8 cellular contexts compared by ENCODE assay signal in the genomic region with DNA sequence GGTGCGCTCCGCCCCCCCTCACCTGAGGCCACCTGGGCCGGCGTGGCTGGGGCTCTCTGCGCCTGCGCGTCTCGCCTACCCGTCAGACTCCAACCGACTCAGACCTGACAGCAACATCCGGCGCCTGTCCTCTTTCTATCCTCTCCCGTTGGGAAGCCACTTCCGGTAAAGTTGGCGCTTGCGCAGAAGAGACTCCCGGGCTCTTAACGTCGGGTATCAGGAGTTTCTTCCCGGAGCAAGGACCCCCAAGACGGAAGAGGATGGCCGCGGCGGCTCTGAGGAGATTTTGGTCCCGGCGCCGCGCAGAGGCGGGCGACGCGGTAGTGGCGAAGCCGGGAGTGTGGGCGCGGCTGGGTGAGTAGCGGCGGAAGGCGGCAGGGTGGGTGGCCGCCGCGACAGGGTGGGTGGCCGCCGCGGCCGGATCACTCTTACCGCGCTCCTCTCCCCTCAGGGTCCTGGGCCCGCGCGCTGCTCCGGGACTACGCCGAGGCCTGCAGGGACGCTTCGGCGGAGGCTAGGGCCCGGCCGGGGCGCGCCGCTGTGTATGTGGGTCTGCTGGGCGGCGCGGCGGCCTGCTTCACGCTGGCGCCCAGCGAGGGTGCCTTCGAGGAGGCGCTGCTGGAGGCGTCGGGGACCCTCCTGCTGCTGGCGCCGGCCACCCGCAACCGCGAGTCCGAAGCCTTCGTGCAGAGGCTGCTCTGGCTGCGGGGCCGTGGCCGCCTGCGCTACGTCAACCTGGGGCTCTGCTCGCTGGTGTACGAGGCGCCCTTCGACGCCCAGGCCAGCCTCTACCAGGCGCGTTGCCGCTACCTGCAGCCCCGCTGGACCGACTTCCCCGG. TPM values are rescaled to one million over a fixed set of nuclear protein-coding genes. Genes with fewer than 3 reads are reported as not detected.
DNase-seq lines count a peak whose midpoint lies in the region; ATAC-seq and TF ChIP-seq lines count a peak whose summit lies in the region.

A gene (plus strand): TSS at position 249 of the 839 bp plus-strand sequence. CDS start 12 bp downstream, at position 261.
A gene (minus strand): TSS at position 77 of the 839 bp plus-strand sequence. CDS start 229 bp downstream, outside the sequence.

- no peaks in the 10 kb centered on the region for H3K9me3 ChIP-seq in Peyer's patch
- H3K9me3 ChIP-seq in esophagus squamous epithelium, result no peaks in the 10 kb centered on the region

- H4K20me1 ChIP-seq in KMS-11 (ENCODE audit: insufficient read depth), result no peaks in the 10 kb centered on the region

- peaks cover 0 to 5% of the 10 kb centered on the region in 2 donors for H3K36me3 Mint-ChIP-seq in activated T-cell treated with anti-CD3 and anti-CD28 coated beads, Interleukin-2, amount 50 U/mL, for 72 hours (ENCODE audit: insufficient read depth in 2 of 2)

- H3K4me3 Mint-ChIP-seq in activated T-cell treated with anti-CD3 and anti-CD28 coated beads, Interleukin-2, amount 50 U/mL, for 72 hours, result peak within 1 kb of the TSS; percentile 93 to 94

- H3K4me1 Mint-ChIP-seq in activated T-cell treated with anti-CD3 and anti-CD28 coated beads, Interleukin-2, amount 50 U/mL, for 72 hours (ENCODE audit: low read depth), result peaks cover 27% of the 10 kb centered on the region

- TF ChIP-seq CTCF in KMS-11 (conservative IDR thresholded peaks at IDR 0.05; ENCODE audit: low read depth, low read length), result no peak
- TF ChIP-seq CTCF in Peyer's patch (IDR thresholded peaks at IDR 0.05), result no peak
- peak in 2 of 6 experiments; percentile 15 to 41 for TF ChIP-seq CTCF in esophagus squamous epithelium (IDR thresholded peaks at IDR 0.05)

- peak within 1 kb of the TSS; percentile 91 for H3K27ac Mint-ChIP-seq in activated T-cell treated with anti-CD3 and anti-CD28 coated beads, Interleukin-2, amount 50 U/mL, for 72 hours

- H3K36me3 ChIP-seq in KMS-11 (ENCODE audit: insufficient read depth), result no peaks in the 10 kb centered on the region
- peaks cover 0 to 26% (median 0%) of the 10 kb centered on the region in 3 donors for H3K36me3 ChIP-seq in Peyer's patch
- H3K36me3 ChIP-seq in esophagus squamous epithelium, result peaks cover 2 to 59% (median 10%) of the 10 kb centered on the region in 3 donors

- peak within 1 kb of the TSS; percentile 94 for H3K4me2 ChIP-seq in KMS-11

- intact Hi-C loops in esophagus squamous epithelium (cut with DNase I), result loop anchor here (5.0 kb wide), 1 partner anchor 56 kb away; a partner anchor contains a TSS

- H3K4me3 ChIP-seq in KMS-11 (IDR thresholded peaks at IDR 0.05; ENCODE audit: insufficient read depth, low read depth, low read length) (no peak within 1 kb of the TSS), Peyer's patch (peak within 1 kb of the TSS; percentile 54 to 99 (median 90)), esophagus squamous epithelium (peak within 1 kb of the TSS; percentile 63 to 98 (median 92))

- H3K4me1 ChIP-seq in KMS-11 (ENCODE audit: low read depth, poor library complexity, severe bottlenecking), result peaks cover 20% of the 10 kb centered on the region
- H3K4me1 ChIP-seq in Peyer's patch, result peaks cover 0 to 25% (median 12%) of the 10 kb centered on the region in 4 donors
- peaks cover 22 to 47% (median 26%) of the 10 kb centered on the region in 3 donors for H3K4me1 ChIP-seq in esophagus squamous epithelium

- peak; percentile 74 for ATAC-seq in GM21723 (IDR thresholded peaks at IDR 0.05; ENCODE audit: unreplicated experiment)
- ATAC-seq in activated T-cell treated with anti-CD3 and anti-CD28 coated beads, Interleukin-2, amount 50 U/mL, for 72 hours (replicated peaks in 1 of 2), result peak; percentile 92 to 93

- TF ChIP-seq POLR2A in Peyer's patch (IDR thresholded peaks at IDR 0.05), result peak; percentile 32 to 45
- TF ChIP-seq POLR2A in esophagus squamous epithelium (IDR thresholded peaks at IDR 0.05), result peak in 3 of 4 donors; percentile 19 to 61 (median 60)

- H3K27me3 ChIP-seq in KMS-11 (ENCODE audit: insufficient read depth, low read depth) (no peaks in the 10 kb centered on the region), Peyer's patch (no peaks in the 10 kb centered on the region), esophagus squamous epithelium (no peaks in the 10 kb centered on the region)

- peaks cover 32% of the 10 kb centered on the region for H3K79me2 ChIP-seq in KMS-11 (ENCODE audit: insufficient read depth, low read depth)

- peak within 1 kb of the TSS; percentile 59 for H2AFZ ChIP-seq in KMS-11 (ENCODE audit: low read depth)

- H3K9me3 Mint-ChIP-seq in activated T-cell treated with anti-CD3 and anti-CD28 coated beads, Interleukin-2, amount 50 U/mL, for 72 hours, result no peaks in the 10 kb centered on the region

- WGBS in esophagus squamous epithelium, 2 donors, result 0% methylated on average over 7 of the region's 96 CpGs; no CpG with 5 or more reads in 1 of the 2 donors

- H3K27ac ChIP-seq in KMS-11 (peak within 1 kb of the TSS; percentile 22; the same call in 1 of the 2 replicates), Peyer's patch (peak within 1 kb of the TSS; percentile 85 to 89 (median 86)), esophagus squamous epithelium (peak within 1 kb of the TSS; percentile 85 to 96 (median 94))

- DNase-seq in DMS153 (lab: John Stamatoyannopoulos, UW), result peak; percentile 96
- DNase-seq in Peyer's patch, result peak; percentile 92 to 98 (median 95)
- DNase-seq in activated T-cell treated with anti-CD3 and anti-CD28 coated beads, Interleukin-2, amount 50 U/mL, for 72 hours, result peak; percentile 95
- DNase-seq in esophagus squamous epithelium (lab: John Stamatoyannopoulos, UW), result peak; percentile 78
- DNase-seq in myocyte (ENCODE audit: low read depth), result peak; percentile 99
- peak; percentile 87 to 95 for DNase-seq in stimulated activated CD8-positive, alpha-beta memory T cell treated with anti-CD3 and anti-CD28 coated beads, Interleukin-7, amount 100 ng/mL, for 48 hours (ENCODE audit: extremely low read depth in 1 of 2, low read depth in 1 of 2)

- H3K27me3 Mint-ChIP-seq in activated T-cell treated with anti-CD3 and anti-CD28 coated beads, Interleukin-2, amount 50 U/mL, for 72 hours (ENCODE audit: low read depth), result no peaks in the 10 kb centered on the region

- H3K9ac ChIP-seq in KMS-11, result peak within 1 kb of the TSS; percentile 49; the same call in 1 of the 2 replicates

RNA-seq across cellular contexts. Expression of the first gene that starts in this region (rescaled TPM):
- total RNA-seq in Peyer's patch, result 10 to 100 TPM; 28.0 to 39.5 (median 34.1) TPM
- total RNA-seq in activated T-cell treated with anti-CD3 and anti-CD28 coated beads, Interleukin-2, amount 50 U/mL, for 72 hours, result 10 to 100 TPM; 20.3 to 20.9 TPM
- 10 to 100 TPM; 23.6 to 35.6 (median 27.3) TPM for total RNA-seq in esophagus squamous epithelium
- 33.8 and 44.3 TPM in 2 replicates for total RNA-seq in myocyte
- 18.3 TPM for polyA plus RNA-seq in myocyte (2012)

RNA-seq across cellular contexts. Expression of the second gene that starts in this region (rescaled TPM):
- 10 to 100 TPM; 30.5 to 60.1 (median 49.3) TPM for total RNA-seq in Peyer's patch
- total RNA-seq in activated T-cell treated with anti-CD3 and anti-CD28 coated beads, Interleukin-2, amount 50 U/mL, for 72 hours, result 10 to 100 TPM; 47.0 to 47.9 TPM
- total RNA-seq in esophagus squamous epithelium, result 10 to 100 TPM; 39.6 to 63.2 (median 44.0) TPM
- total RNA-seq in myocyte, result 50.4 and 57.9 TPM in 2 replicates
- 78.6 TPM for polyA plus RNA-seq in myocyte (2012)

Comparison
In these comparisons a context has a peak if more than half of its experiments do, and no peak if none do; other contexts are left out.
1. H3K27ac ChIP-seq: peak in every context shown above with its lines; median percentile 94 in esophagus squamous epithelium; 86 in Peyer's patch; 22 in KMS-11.